3 cellular contexts compared by ENCODE assay signal in genomic region chr7:16399265-16399801, GRCh38.
A peak's percentile ranks its signal among the peaks of the same experiment; 100 is the strongest.
TF ChIP-seq lines count a peak whose summit lies in the region.

No MANE protein-coding gene starts in this region.

TF ChIP-seq in A549, 52 proteins besides CTCF, POLR2A, EP300 and RAD21 (continued from another document):
- no peak for TF ChIP-seq ZNF302 (CRISPR knock-in tag; IDR thresholded peaks at IDR 0.05)
- TF ChIP-seq NR3C1 (IDR thresholded peaks at IDR 0.05), result no peak

TF ChIP-seq in HEK293, 187 proteins besides CTCF, POLR2A, EP300 and RAD21 (continued from another document):
- TF ChIP-seq, protein P1, sequence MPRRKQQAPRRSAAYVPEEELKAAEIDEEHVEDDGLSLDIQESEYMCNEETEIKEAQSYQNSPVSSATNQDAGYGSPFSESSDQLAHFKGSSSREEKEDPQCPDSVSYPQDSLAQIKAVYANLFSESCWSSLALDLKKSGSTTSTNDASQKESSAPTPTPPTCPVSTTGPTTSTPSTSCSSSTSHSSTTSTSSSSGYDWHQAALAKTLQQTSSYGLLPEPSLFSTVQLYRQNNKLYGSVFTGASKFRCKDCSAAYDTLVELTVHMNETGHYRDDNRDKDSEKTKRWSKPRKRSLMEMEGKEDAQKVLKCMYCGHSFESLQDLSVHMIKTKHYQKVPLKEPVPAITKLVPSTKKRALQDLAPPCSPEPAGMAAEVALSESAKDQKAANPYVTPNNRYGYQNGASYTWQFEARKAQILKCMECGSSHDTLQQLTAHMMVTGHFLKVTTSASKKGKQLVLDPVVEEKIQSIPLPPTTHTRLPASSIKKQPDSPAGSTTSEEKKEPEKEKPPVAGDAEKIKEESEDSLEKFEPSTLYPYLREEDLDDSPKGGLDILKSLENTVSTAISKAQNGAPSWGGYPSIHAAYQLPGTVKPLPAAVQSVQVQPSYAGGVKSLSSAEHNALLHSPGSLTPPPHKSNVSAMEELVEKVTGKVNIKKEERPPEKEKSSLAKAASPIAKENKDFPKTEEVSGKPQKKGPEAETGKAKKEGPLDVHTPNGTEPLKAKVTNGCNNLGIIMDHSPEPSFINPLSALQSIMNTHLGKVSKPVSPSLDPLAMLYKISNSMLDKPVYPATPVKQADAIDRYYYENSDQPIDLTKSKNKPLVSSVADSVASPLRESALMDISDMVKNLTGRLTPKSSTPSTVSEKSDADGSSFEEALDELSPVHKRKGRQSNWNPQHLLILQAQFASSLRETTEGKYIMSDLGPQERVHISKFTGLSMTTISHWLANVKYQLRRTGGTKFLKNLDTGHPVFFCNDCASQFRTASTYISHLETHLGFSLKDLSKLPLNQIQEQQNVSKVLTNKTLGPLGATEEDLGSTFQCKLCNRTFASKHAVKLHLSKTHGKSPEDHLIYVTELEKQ (tag by site-specific recombination; IDR thresholded peaks at IDR 0.05; ENCODE audit: borderline replicate concordance), result peak; percentile 22; the same call in 1 of the 2 replicates

TF ChIP-seq in GM12878, 131 proteins besides CTCF, POLR2A, EP300 and RAD21 (continued from another document):
- TF ChIP-seq, protein P2, sequence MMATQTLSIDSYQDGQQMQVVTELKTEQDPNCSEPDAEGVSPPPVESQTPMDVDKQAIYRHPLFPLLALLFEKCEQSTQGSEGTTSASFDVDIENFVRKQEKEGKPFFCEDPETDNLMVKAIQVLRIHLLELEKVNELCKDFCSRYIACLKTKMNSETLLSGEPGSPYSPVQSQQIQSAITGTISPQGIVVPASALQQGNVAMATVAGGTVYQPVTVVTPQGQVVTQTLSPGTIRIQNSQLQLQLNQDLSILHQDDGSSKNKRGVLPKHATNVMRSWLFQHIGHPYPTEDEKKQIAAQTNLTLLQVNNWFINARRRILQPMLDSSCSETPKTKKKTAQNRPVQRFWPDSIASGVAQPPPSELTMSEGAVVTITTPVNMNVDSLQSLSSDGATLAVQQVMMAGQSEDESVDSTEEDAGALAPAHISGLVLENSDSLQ (IDR thresholded peaks at IDR 0.05), result peak; percentile 14; the same call in 1 of the 2 replicates
- no peak for TF ChIP-seq PRDM15 (CRISPR knock-in tag; IDR thresholded peaks at IDR 0.05)
- TF ChIP-seq TBL1XR1 (IDR thresholded peaks at IDR 0.05; ENCODE audit: low read depth, low read length), result no peak
- TF ChIP-seq ASH2L (IDR thresholded peaks at IDR 0.05; ENCODE audit: borderline replicate concordance, low read depth), result no peak
- TF ChIP-seq, protein P3, sequence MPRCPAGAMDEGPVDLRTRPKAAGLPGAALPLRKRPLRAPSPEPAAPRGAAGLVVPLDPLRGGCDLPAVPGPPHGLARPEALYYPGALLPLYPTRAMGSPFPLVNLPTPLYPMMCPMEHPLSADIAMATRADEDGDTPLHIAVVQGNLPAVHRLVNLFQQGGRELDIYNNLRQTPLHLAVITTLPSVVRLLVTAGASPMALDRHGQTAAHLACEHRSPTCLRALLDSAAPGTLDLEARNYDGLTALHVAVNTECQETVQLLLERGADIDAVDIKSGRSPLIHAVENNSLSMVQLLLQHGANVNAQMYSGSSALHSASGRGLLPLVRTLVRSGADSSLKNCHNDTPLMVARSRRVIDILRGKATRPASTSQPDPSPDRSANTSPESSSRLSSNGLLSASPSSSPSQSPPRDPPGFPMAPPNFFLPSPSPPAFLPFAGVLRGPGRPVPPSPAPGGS (IDR thresholded peaks at IDR 0.05; ENCODE audit: borderline replicate concordance, insufficient read depth, low read depth, low read length, poor library complexity, severe bottlenecking), result no peak
- TF ChIP-seq ESRRA (IDR thresholded peaks at IDR 0.05; ENCODE audit: low read length), result no peak
- TF ChIP-seq, protein P4, sequence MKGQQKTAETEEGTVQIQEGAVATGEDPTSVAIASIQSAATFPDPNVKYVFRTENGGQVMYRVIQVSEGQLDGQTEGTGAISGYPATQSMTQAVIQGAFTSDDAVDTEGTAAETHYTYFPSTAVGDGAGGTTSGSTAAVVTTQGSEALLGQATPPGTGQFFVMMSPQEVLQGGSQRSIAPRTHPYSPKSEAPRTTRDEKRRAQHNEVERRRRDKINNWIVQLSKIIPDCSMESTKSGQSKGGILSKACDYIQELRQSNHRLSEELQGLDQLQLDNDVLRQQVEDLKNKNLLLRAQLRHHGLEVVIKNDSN (IDR thresholded peaks at IDR 0.05; ENCODE audit: borderline replicate concordance, extremely low read length, insufficient read depth, low read depth, low read length), result peak; percentile 5
